ENCODE assay signal across 18 cellular contexts in genomic region chr2:161651547-161651946, GRCh38. TPM values are rescaled to one million over a fixed set of nuclear protein-coding genes. Genes with fewer than 3 reads are reported as not detected.
DNase-seq lines count a peak whose midpoint lies in the region; ATAC-seq, FAIRE-seq and TF ChIP-seq lines count a peak whose summit lies in the region.
"Had no signal": no experiment of that assay in that cellular context is flagged by ENCODE, and none has a peak within 500 bp of the region (broad histone marks: within the 10 kb centered on the region; RNA-seq: fewer than 3 reads in every experiment).

No MANE protein-coding gene starts in this region.

- TF ChIP-seq EP300 in HepG2 (IDR thresholded peaks at IDR 0.05; ENCODE audit: low read depth in 2 of 2, low read length in 2 of 2) (no peak), HepG2 (CRISPR knock-in tag; IDR thresholded peaks at IDR 0.05; ENCODE audit: borderline replicate concordance) (no peak)

- DNase-seq in HepG2 (ENCODE audit: low spot score) (no peak), right lobe of liver (no peak), RPMI8226 (peak; percentile 86), mesenteric fat pad (ENCODE audit: low spot score) (peak; percentile 74), upper lobe of right lung (no peak), GM19240 (ENCODE audit: insufficient read length, low spot score) (no peak)
- no peak for DNase-seq in stimulated activated CD4-positive, alpha-beta T cell treated with anti-CD3 and anti-CD28 coated beads, Interleukin-4, amount 100 ng/mL, for 24 hours
- DNase-seq: CD4-positive, CD25-positive, alpha-beta regulatory T cell; Karpas-422; NCI-H1417; NCI-H2081 treated with DMSO at 0.1 percent for 48 hours; NCI-H345; NCI-H526 treated with DMSO at 0.1 percent for 48 hours; SJCRH30 had no signal

- POLR2A ChIA-PET in HepG2 (lab: Yijun Ruan, JAX), result no interaction called here

- TF ChIP-seq CTCF in HepG2 (CRISPR knock-in tag; IDR thresholded peaks at IDR 0.05) (no peak), right lobe of liver (IDR thresholded peaks at IDR 0.05) (no peak), upper lobe of right lung (IDR thresholded peaks at IDR 0.05) (no peak)

- H3K4me1 ChIP-seq in HepG2 (ENCODE audit: insufficient read depth, low read length), result no peaks in the 10 kb centered on the region
- H3K4me1 ChIP-seq in right lobe of liver, result no peaks in the 10 kb centered on the region
- H3K4me1 ChIP-seq in upper lobe of right lung, result no peaks in the 10 kb centered on the region
- H3K4me1 ChIP-seq: SJCRH30 had no signal

- H3K9ac ChIP-seq in HepG2 (ENCODE audit: insufficient read depth, low read depth, low read length), result no peak overlapping the region

- H3K27ac ChIP-seq in HepG2 (ENCODE audit: extremely low read length, insufficient read depth, low read length) (no peak overlapping the region), right lobe of liver (no peak overlapping the region), upper lobe of right lung (no peak overlapping the region)
- H3K27ac ChIP-seq: SJCRH30 had no signal

- no peak overlapping the region for H3K4me2 ChIP-seq in HepG2 (ENCODE audit: low read depth, low read length)

- intact Hi-C loops in HepG2 (cut with micrococcal nuclease; ENCODE audit: unreplicated experiment) (no loop called here), right lobe of liver (cut with DNase I) (no loop called here), upper lobe of right lung (cut with DNase I) (no loop called here)

- FAIRE-seq in HepG2 (lab: Jason Lieb, UNC), result no peak
- FAIRE-seq: D721Med, H54 had no signal

- H2AFZ ChIP-seq in HepG2 (ENCODE audit: low read length), result no peak overlapping the region

- H3K79me2 ChIP-seq in HepG2 (ENCODE audit: insufficient read depth, low read length), result no peaks in the 10 kb centered on the region

- no peak overlapping the region for H3K4me3 ChIP-seq in HepG2 (replicated peaks in 1 of 3; ENCODE audit: insufficient read depth in 1 of 3, low read depth in 2 of 3, low read length in 3 of 3)
- H3K4me3 ChIP-seq in right lobe of liver, result no peak overlapping the region
- no peak overlapping the region for H3K4me3 ChIP-seq in upper lobe of right lung
- H3K4me3 ChIP-seq: SJCRH30 had no signal

- CTCF ChIA-PET in HepG2 (lab: Yijun Ruan, JAX; ENCODE audit: low intra/inter-chr PET ratio, low total read pairs), result no interaction called here

- TF ChIP-seq POLR2A in HepG2 (IDR thresholded peaks at IDR 0.05; ENCODE audit: insufficient read depth in 1 of 2, low read depth in 2 of 2, low read length in 2 of 2) (no peak), right lobe of liver (IDR thresholded peaks at IDR 0.05) (no peak)

- no peaks in the 10 kb centered on the region for H3K36me3 ChIP-seq in HepG2 (replicated peaks in 1 of 2; ENCODE audit: control insufficient read depth in 1 of 2, insufficient read depth in 2 of 2, low read length in 2 of 2)
- H3K36me3 ChIP-seq in right lobe of liver, result no peaks in the 10 kb centered on the region
- H3K36me3 ChIP-seq in upper lobe of right lung, result no peaks in the 10 kb centered on the region
- H3K36me3 ChIP-seq: SJCRH30 had no signal

- no peaks in the 10 kb centered on the region for H4K20me1 ChIP-seq in HepG2 (ENCODE audit: insufficient read depth, low read length)

- 11% methylated on average over 7 of the region's 11 CpGs for WGBS in HepG2 (ENCODE audit: low lambda C conversion rate)
- WGBS in right lobe of liver (ENCODE audit: insufficient coverage, low coverage, low lambda C conversion rate, missing lambda C conversion rate), result no CpG with 5 or more reads among the region's 11 CpGs

- H3K27me3 ChIP-seq in HepG2 (ENCODE audit: control insufficient read depth in 1 of 2, insufficient read depth in 2 of 2, low read length in 2 of 2), result no peaks in the 10 kb centered on the region
- H3K27me3 ChIP-seq in right lobe of liver, result no peaks in the 10 kb centered on the region
- H3K27me3 ChIP-seq in upper lobe of right lung, result no peaks in the 10 kb centered on the region
- H3K27me3 ChIP-seq: SJCRH30 had no signal

- ATAC-seq in HepG2 (peak; percentile 81), right lobe of liver (no peak), upper lobe of right lung (peak; percentile 13), HG03442 (IDR thresholded peaks at IDR 0.05; ENCODE audit: unreplicated experiment) (no peak)

- in situ Hi-C loops in HepG2 (cut with HindIII; ENCODE audit: extremely low pct_ligation_motif_present, low pct_unique_long_range_greater_than_20kb), result no loop called here

- H3K9me3 ChIP-seq in HepG2 (ENCODE audit: low read length), result peaks cover 7% of the 10 kb centered on the region; the same call in 1 of the 2 replicates
- no peaks in the 10 kb centered on the region for H3K9me3 ChIP-seq in right lobe of liver
- no peaks in the 10 kb centered on the region for H3K9me3 ChIP-seq in upper lobe of right lung
- H3K9me3 ChIP-seq: SJCRH30 had no signal

- no peak for TF ChIP-seq RAD21 in HepG2 (CRISPR knock-in tag; IDR thresholded peaks at IDR 0.05)

- BruUV-seq in HepG2 (replicated peaks; lab: Mats Ljungman, UMichigan), result no TSS peak

TF ChIP-seq in HepG2, 621 proteins besides CTCF, POLR2A, EP300 and RAD21:
- TF ChIP-seq SP2 (CRISPR knock-in tag; IDR thresholded peaks at IDR 0.05) (no peak), TFAP4 (IDR thresholded peaks at IDR 0.05; ENCODE audit: borderline replicate concordance, low read depth) (0 out of 2 replicates have a peak, but pooled peaks have one; percentile 18), CEBPB (IDR thresholded peaks at IDR 0.05; ENCODE audit: borderline replicate concordance, low read depth, low read length) (peak; percentile 83), CEBPG (CRISPR knock-in tag; IDR thresholded peaks at IDR 0.05) (peak; percentile 79), HNF4A (CRISPR knock-in tag; IDR thresholded peaks at IDR 0.05) (0 out of 2 replicates have a peak, but pooled peaks have one; percentile 4), IKZF4 (CRISPR knock-in tag; IDR thresholded peaks at IDR 0.05; ENCODE audit: borderline replicate concordance, low read depth, not compliant biosample characterization) (no peak)
TF ChIP-seq in HepG2: peak in this region for 4.

RNA-seq across cellular contexts. Expression of gene SLC4A10, which starts 27.3 kb away (rescaled TPM):
- total RNA-seq in HepG2 (2016; rRNA removed; fragmentation: Illumina TruSeq; extraction: Trizol) (not detected in 2 replicates), right lobe of liver (under 1 TPM in 4 of 6 experiments, not detected in 2; 0.09 to 0.20 (median 0.12) TPM), mesenteric fat pad (not detected), upper lobe of right lung (not detected)
- not detected in 2 replicates for total RNA-seq in HepG2 (2016; cell fraction: cytosol; rRNA removed; fragmentation: Illumina TruSeq; extraction: Trizol; ENCODE audit: low read depth)
- total RNA-seq in HepG2 (2016; cell fraction: insoluble cytoplasmic fraction; rRNA removed; fragmentation: Illumina TruSeq; extraction: Trizol), result not detected in 2 replicates
- not detected in 2 replicates for total RNA-seq in HepG2 (2016; cell fraction: membrane; rRNA removed; fragmentation: Illumina TruSeq; extraction: Trizol)
- total RNA-seq in HepG2 (2016; cell fraction: nucleus; rRNA removed; fragmentation: Illumina TruSeq; extraction: Trizol), result not detected in 2 replicates
- not detected in 2 replicates for polyA plus RNA-seq in HepG2 (2011; rRNA removed)
- not detected in 2 replicates for polyA plus RNA-seq in HepG2 (2011; cell fraction: cytosol; rRNA removed)
- polyA plus RNA-seq in HepG2 (2011; cell fraction: nucleus; rRNA removed), result not detected in 2 replicates
- polyA plus RNA-seq in HepG2 (2012), result not detected in 2 replicates
- not detected in 2 replicates for polyA plus RNA-seq in HepG2 (2016; cell fraction: cytosol; fragmentation: Illumina TruSeq; extraction: Trizol; ENCODE audit: low read depth)
- polyA plus RNA-seq in HepG2 (2016; cell fraction: insoluble cytoplasmic fraction; fragmentation: Illumina TruSeq; extraction: Trizol; ENCODE audit: low read depth), result not detected in 2 replicates
- polyA plus RNA-seq in HepG2 (2016; cell fraction: membrane; fragmentation: Illumina TruSeq; extraction: Trizol; ENCODE audit: low read depth), result not detected in 2 replicates
- not detected in 2 replicates for polyA plus RNA-seq in HepG2 (2016; cell fraction: nucleus; fragmentation: Illumina TruSeq; extraction: Trizol; ENCODE audit: insufficient read depth, low read depth)
- polyA minus RNA-seq in HepG2 (2011; rRNA and poly(A)+ RNA removed; ENCODE audit: low replicate concordance), result not detected in 2 replicates
- polyA minus RNA-seq in HepG2 (2011; cell fraction: cytosol; rRNA and poly(A)+ RNA removed), result not detected in 2 replicates
- polyA minus RNA-seq in HepG2 (2011; cell fraction: nucleus; rRNA and poly(A)+ RNA removed), result not detected in 2 replicates
- total RNA-seq: CD4-positive, CD25-positive, alpha-beta regulatory T cell; Daoy had no signal

Comparison
In these comparisons a context has a peak if more than half of its experiments do, and no peak if none do; other contexts are left out.
1. ATAC-seq: peak in HepG2 (single experiment) and upper lobe of right lung (single experiment); none in right lobe of liver (0 of 4) and HG03442 (single experiment).
2. DNase-seq: peak in RPMI8226 (single experiment) and mesenteric fat pad (single experiment); none in HepG2 (single experiment), right lobe of liver (0 of 3), upper lobe of right lung (single experiment), GM19240 (single experiment) and stimulated activated CD4-positive, alpha-beta T cell treated with anti-CD3 and anti-CD28 coated beads, Interleukin-4, amount 100 ng/mL, for 24 hours (single experiment).